Comparison of ENCODE assay signal across 1 cellular context in the genomic region with DNA sequence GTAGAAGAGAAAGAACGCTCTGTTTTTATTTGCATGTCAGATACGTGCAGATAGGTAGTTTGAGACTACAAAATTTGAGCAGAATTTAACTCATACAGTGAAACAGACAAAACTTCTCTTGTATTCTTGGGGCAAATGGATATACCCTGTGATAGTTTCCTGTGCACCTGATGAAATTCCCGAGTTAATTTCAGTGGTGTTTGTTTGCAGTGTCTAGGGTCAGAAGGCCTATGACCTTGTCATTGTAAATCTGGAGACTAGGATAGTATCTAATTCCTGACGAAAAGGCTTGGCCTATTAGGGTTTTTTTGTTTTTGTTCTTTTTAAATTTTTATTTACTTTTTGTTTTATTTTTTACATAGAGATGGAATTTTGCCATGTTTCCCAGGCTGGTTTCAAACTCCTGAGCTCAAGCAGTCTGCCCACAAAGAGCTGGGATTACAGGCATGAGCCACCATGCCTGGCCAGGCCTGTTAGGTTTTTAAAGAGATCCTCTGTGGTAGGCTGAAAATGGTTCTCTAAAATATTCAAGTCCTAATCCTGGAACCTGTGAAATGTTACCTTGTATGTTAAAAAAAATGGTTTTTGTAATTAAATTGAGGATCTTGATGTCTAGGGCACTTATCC.
TF ChIP-seq lines count a peak whose summit lies in the region.

No MANE protein-coding gene starts in this region.

TF ChIP-seq in GM12878, 131 proteins besides CTCF, POLR2A, EP300 and RAD21:
- TF ChIP-seq MTA2 (IDR thresholded peaks at IDR 0.05; ENCODE audit: low read depth) = no peak
- TF ChIP-seq CREM (IDR thresholded peaks at IDR 0.05; ENCODE audit: low read depth) = no peak
- no peak for TF ChIP-seq ZNF384 (IDR thresholded peaks at IDR 0.05; ENCODE audit: borderline replicate concordance, low read depth, low read length)
- no peak for TF ChIP-seq SMAD1 (IDR thresholded peaks at IDR 0.05; ENCODE audit: low read depth, partially characterized antibody)
- TF ChIP-seq, protein P1, sequence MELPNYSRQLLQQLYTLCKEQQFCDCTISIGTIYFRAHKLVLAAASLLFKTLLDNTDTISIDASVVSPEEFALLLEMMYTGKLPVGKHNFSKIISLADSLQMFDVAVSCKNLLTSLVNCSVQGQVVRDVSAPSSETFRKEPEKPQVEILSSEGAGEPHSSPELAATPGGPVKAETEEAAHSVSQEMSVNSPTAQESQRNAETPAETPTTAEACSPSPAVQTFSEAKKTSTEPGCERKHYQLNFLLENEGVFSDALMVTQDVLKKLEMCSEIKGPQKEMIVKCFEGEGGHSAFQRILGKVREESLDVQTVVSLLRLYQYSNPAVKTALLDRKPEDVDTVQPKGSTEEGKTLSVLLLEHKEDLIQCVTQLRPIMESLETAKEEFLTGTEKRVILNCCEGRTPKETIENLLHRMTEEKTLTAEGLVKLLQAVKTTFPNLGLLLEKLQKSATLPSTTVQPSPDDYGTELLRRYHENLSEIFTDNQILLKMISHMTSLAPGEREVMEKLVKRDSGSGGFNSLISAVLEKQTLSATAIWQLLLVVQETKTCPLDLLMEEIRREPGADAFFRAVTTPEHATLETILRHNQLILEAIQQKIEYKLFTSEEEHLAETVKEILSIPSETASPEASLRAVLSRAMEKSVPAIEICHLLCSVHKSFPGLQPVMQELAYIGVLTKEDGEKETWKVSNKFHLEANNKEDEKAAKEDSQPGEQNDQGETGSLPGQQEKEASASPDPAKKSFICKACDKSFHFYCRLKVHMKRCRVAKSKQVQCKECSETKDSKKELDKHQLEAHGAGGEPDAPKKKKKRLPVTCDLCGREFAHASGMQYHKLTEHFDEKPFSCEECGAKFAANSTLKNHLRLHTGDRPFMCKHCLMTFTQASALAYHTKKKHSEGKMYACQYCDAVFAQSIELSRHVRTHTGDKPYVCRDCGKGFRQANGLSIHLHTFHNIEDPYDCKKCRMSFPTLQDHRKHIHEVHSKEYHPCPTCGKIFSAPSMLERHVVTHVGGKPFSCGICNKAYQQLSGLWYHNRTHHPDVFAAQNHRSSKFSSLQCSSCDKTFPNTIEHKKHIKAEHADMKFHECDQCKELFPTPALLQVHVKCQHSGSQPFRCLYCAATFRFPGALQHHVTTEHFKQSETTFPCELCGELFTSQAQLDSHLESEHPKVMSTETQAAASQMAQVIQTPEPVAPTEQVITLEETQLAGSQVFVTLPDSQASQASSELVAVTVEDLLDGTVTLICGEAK (IDR thresholded peaks at IDR 0.05; ENCODE audit: borderline replicate concordance) = no peak
- no peak for TF ChIP-seq NFIC (IDR thresholded peaks at IDR 0.05; ENCODE audit: low read depth, low read length)
- TF ChIP-seq, protein P2, sequence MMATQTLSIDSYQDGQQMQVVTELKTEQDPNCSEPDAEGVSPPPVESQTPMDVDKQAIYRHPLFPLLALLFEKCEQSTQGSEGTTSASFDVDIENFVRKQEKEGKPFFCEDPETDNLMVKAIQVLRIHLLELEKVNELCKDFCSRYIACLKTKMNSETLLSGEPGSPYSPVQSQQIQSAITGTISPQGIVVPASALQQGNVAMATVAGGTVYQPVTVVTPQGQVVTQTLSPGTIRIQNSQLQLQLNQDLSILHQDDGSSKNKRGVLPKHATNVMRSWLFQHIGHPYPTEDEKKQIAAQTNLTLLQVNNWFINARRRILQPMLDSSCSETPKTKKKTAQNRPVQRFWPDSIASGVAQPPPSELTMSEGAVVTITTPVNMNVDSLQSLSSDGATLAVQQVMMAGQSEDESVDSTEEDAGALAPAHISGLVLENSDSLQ (IDR thresholded peaks at IDR 0.05) = no peak
- TF ChIP-seq, protein P3, sequence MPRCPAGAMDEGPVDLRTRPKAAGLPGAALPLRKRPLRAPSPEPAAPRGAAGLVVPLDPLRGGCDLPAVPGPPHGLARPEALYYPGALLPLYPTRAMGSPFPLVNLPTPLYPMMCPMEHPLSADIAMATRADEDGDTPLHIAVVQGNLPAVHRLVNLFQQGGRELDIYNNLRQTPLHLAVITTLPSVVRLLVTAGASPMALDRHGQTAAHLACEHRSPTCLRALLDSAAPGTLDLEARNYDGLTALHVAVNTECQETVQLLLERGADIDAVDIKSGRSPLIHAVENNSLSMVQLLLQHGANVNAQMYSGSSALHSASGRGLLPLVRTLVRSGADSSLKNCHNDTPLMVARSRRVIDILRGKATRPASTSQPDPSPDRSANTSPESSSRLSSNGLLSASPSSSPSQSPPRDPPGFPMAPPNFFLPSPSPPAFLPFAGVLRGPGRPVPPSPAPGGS (IDR thresholded peaks at IDR 0.05; ENCODE audit: borderline replicate concordance, insufficient read depth, low read depth, low read length, poor library complexity, severe bottlenecking) = no peak
- no peak for TF ChIP-seq ASH2L (IDR thresholded peaks at IDR 0.05; ENCODE audit: borderline replicate concordance, low read depth)
TF ChIP-seq in GM12878: peak in this region for 0.
